15 cellular contexts compared by ENCODE assay signal in the genomic region with DNA sequence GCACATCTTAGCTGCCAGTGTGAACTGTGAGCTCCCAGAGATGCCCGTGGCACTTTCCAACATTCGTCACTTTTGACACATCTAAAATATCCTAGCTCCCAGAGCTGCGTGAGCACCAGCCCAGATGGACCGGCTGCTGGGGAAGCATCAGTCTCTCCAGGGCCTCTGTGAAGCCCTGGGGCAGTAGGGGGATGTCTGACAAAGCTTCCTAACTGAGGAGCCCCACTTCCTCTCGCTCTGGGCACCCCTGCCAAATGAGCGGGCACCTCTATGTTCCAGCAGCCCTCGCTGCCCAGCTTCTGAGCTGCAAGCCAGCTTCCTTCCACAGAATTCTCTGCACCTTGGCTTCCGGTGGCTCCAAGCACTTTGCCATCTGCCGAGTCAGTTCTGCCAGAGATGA.
DNase-seq lines count a peak whose midpoint lies in the region; ATAC-seq, FAIRE-seq and TF ChIP-seq lines count a peak whose summit lies in the region.
"Had no signal": no experiment of that assay in that cellular context is flagged by ENCODE, and none has a peak within 500 bp of the region (broad histone marks: within the 10 kb centered on the region; RNA-seq: fewer than 3 reads in every experiment).

No MANE protein-coding gene starts in this region.

- no peak overlapping the region for H2BK5ac ChIP-seq in neuronal stem cell (ENCODE audit: low read length)

- CTCF ChIA-PET in A549 (lab: Yijun Ruan, JAX), result interaction anchor here (1.0 to 1.2 kb wide), 3 partner anchors 10 to 65 kb away, joined by 3 to 4 read pairs (median 3); no protein-coding TSS in a partner anchor

- no peak for TF ChIP-seq EP300 in A549 (IDR thresholded peaks at IDR 0.05)

- H3K18ac ChIP-seq in neuronal stem cell (ENCODE audit: low read length), result peak overlapping the region; percentile 30

- WGBS in A549 (ENCODE audit: missing lambda C conversion rate), result 86% methylated on average over 9 of the region's 9 CpGs
- WGBS in esophagus squamous epithelium, 2 donors, result 45 to 53% methylated on average over 7 of the region's 9 CpGs
- no CpG with 5 or more reads among the region's 9 CpGs for WGBS in neuronal stem cell (ENCODE audit: extremely low coverage in 2 of 2, insufficient read length in 2 of 2, insufficient replicate concordance in 1 of 2), 2 donors

- H2BK15ac ChIP-seq in neuronal stem cell (ENCODE audit: low read length), result no peak overlapping the region

- POLR2A ChIA-PET in A549 (lab: Yijun Ruan, JAX), result interaction anchor here (1.6 kb wide), 1 partner anchor 24 kb away, joined by 6 read pairs; no protein-coding TSS in a partner anchor

- H2AFZ ChIP-seq in neuronal stem cell (ENCODE audit: low read length), result no peak overlapping the region
- H2AFZ ChIP-seq: hepatocyte had no signal

- H3K27me3 ChIP-seq in MG63 (no peaks in the 10 kb centered on the region), esophagus squamous epithelium (no peaks in the 10 kb centered on the region), neuronal stem cell (ENCODE audit: control insufficient read depth in 3 of 3, insufficient read depth in 3 of 3, low read depth in 1 of 3, low read length in 3 of 3) (no peaks in the 10 kb centered on the region), BE2C (no peaks in the 10 kb centered on the region)
- H3K27me3 ChIP-seq: hepatocyte had no signal

- H3K27ac ChIP-seq in A549 (peak overlapping the region; percentile 52 to 66; a peak in 4 of 6 replicates), esophagus squamous epithelium (peak overlapping the region; percentile 65 to 79 (median 74)), neuronal stem cell (replicated peaks; ENCODE audit: low read length) (no peak overlapping the region)
- H3K27ac ChIP-seq: hepatocyte, HL-60 had no signal

- no peak for TF ChIP-seq RAD21 in A549 (conservative IDR thresholded peaks at IDR 0.05 in 1 of 2, IDR thresholded peaks at IDR 0.05 in 1 of 2)

- peak in 1 of 2 experiments; percentile 7; a peak in 1 of 6 replicates for ATAC-seq in A549

- no peak overlapping the region for H3K9ac ChIP-seq in neuronal stem cell (ENCODE audit: low read depth, low read length, poor library complexity)

- H3K14ac ChIP-seq in neuronal stem cell (ENCODE audit: low read length), result no peak overlapping the region

- no peaks in the 10 kb centered on the region for H3K9me3 ChIP-seq in A549
- H3K9me3 ChIP-seq in MG63, result no peaks in the 10 kb centered on the region
- H3K9me3 ChIP-seq in esophagus squamous epithelium, result no peaks in the 10 kb centered on the region
- no peaks in the 10 kb centered on the region for H3K9me3 ChIP-seq in neuronal stem cell (replicated peaks in 1 of 2; ENCODE audit: control insufficient read depth in 2 of 2, insufficient read depth in 1 of 2, low read depth in 1 of 2, low read length in 2 of 2)
- H3K9me3 ChIP-seq in BE2C, result no peaks in the 10 kb centered on the region

- TF ChIP-seq CTCF in A549 (IDR thresholded peaks at IDR 0.05) (no peak), esophagus squamous epithelium (IDR thresholded peaks at IDR 0.05) (no peak), BE2C (IDR thresholded peaks at IDR 0.05; ENCODE audit: low read depth, low read length) (no peak)

- no peak overlapping the region for H2BK12ac ChIP-seq in neuronal stem cell (ENCODE audit: low read length)

- no peak overlapping the region for H4K8ac ChIP-seq in neuronal stem cell (ENCODE audit: low read depth, low read length)

- no peaks in the 10 kb centered on the region for H3K79me1 ChIP-seq in neuronal stem cell (ENCODE audit: low read depth, low read length)

- DNase-seq in A549 (ENCODE audit: low read depth in 1 of 2, low spot score in 1 of 2) (no peak), MG63 (peak; percentile 73), esophagus squamous epithelium (lab: John Stamatoyannopoulos, UW) (no peak), neuronal stem cell (ENCODE audit: low spot score) (no peak), BE2C (no peak), posterior vena cava (ENCODE audit: low spot score) (no peak), GM19239 (ENCODE audit: insufficient read length, low spot score) (no peak), NCI-H526 treated with DMSO at 0.1 percent for 48 hours (lab: John Stamatoyannopoulos, UW) (no peak)
- DNase-seq: activated CD4-positive, alpha-beta T cell treated with anti-CD3 and anti-CD28 coated beads for 4 hours; GOT3; NCI-H2107; stimulated activated CD4-positive, alpha-beta T cell treated with anti-CD3 and anti-CD28 coated beads, Interleukin-2, amount 100 ng/mL, for 48 hours; T-helper 1 cell had no signal

- H2AK5ac ChIP-seq in neuronal stem cell (ENCODE audit: low read depth, low read length), result no peak overlapping the region

- peaks cover 62% of the 10 kb centered on the region for H3K4me1 ChIP-seq in A549
- peaks cover 18 to 59% (median 40%) of the 10 kb centered on the region in 3 donors for H3K4me1 ChIP-seq in esophagus squamous epithelium
- H3K4me1 ChIP-seq in neuronal stem cell (ENCODE audit: control insufficient read depth in 2 of 2, insufficient read depth in 1 of 2, low read depth in 1 of 2, low read length in 2 of 2), result peaks cover 9 to 12% of the 10 kb centered on the region in 2 donors
- H3K4me1 ChIP-seq in BE2C, result peaks cover 31% of the 10 kb centered on the region

- H3K4me2 ChIP-seq in A549 (no peak overlapping the region), neuronal stem cell (ENCODE audit: insufficient read depth, low read length, poor library complexity, severe bottlenecking) (no peak overlapping the region)
- H3K4me2 ChIP-seq: hepatocyte had no signal

- H3K36me3 ChIP-seq in MG63, result no peaks in the 10 kb centered on the region
- H3K36me3 ChIP-seq in esophagus squamous epithelium, result no peaks in the 10 kb centered on the region
- H3K36me3 ChIP-seq in neuronal stem cell (replicated peaks in 1 of 2; ENCODE audit: control insufficient read depth in 2 of 2, insufficient read depth in 2 of 2, low read length in 2 of 2), result no peaks in the 10 kb centered on the region
- H3K36me3 ChIP-seq in BE2C, result no peaks in the 10 kb centered on the region

- FAIRE-seq in A549 (lab: Jason Lieb, UNC), result no peak
- no peak for FAIRE-seq in GM19239 (lab: Jason Lieb, UNC)

- no peak overlapping the region for H3K4ac ChIP-seq in neuronal stem cell (ENCODE audit: low read length)

- H2BK120ac ChIP-seq in neuronal stem cell (ENCODE audit: low read depth, low read length), result no peak overlapping the region

- H4K91ac ChIP-seq in neuronal stem cell (ENCODE audit: low read depth, low read length, poor library complexity), result no peak overlapping the region

- H3K4me3 ChIP-seq in A549 (no peak overlapping the region), MG63 (no peak overlapping the region), esophagus squamous epithelium (no peak overlapping the region), neuronal stem cell (ENCODE audit: low read length in 2 of 2) (no peak overlapping the region), BE2C (ENCODE audit: low read depth, low read length) (no peak overlapping the region)
- H3K4me3 ChIP-seq: hepatocyte had no signal

- H3K23ac ChIP-seq in neuronal stem cell (ENCODE audit: low read depth, low read length, poor library complexity), result no peak overlapping the region

- intact Hi-C loops in esophagus squamous epithelium (cut with DNase I) (no loop called here), posterior vena cava (cut with DNase I) (no loop called here)

- TF ChIP-seq POLR2A in A549 (IDR thresholded peaks at IDR 0.05; ENCODE audit: low read length) (no peak), esophagus squamous epithelium (IDR thresholded peaks at IDR 0.05) (no peak)

TF ChIP-seq in A549, 52 proteins besides CTCF, POLR2A, EP300 and RAD21:
- TF ChIP-seq NR3C1 (IDR thresholded peaks at IDR 0.05) (no peak), EHF (CRISPR knock-in tag; IDR thresholded peaks at IDR 0.05) (no peak), POLR2AphosphoS2 (conservative IDR thresholded peaks at IDR 0.05; ENCODE audit: low read length) (no peak), ESRRA (IDR thresholded peaks at IDR 0.05; ENCODE audit: borderline replicate concordance, low read length) (no peak), NFE2L2 (conservative IDR thresholded peaks at IDR 0.05; ENCODE audit: low read length) (no peak), HOXB13 (CRISPR knock-in tag; IDR thresholded peaks at IDR 0.05; ENCODE audit: low read depth) (no peak), JUN (IDR thresholded peaks at IDR 0.05) (no peak), FOXS1 (CRISPR knock-in tag; IDR thresholded peaks at IDR 0.05) (no peak)
- TF ChIP-seq, protein P1, sequence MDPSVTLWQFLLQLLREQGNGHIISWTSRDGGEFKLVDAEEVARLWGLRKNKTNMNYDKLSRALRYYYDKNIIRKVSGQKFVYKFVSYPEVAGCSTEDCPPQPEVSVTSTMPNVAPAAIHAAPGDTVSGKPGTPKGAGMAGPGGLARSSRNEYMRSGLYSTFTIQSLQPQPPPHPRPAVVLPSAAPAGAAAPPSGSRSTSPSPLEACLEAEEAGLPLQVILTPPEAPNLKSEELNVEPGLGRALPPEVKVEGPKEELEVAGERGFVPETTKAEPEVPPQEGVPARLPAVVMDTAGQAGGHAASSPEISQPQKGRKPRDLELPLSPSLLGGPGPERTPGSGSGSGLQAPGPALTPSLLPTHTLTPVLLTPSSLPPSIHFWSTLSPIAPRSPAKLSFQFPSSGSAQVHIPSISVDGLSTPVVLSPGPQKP (IDR thresholded peaks at IDR 0.05; ENCODE audit: low read depth, low read length), result no peak
- TF ChIP-seq, protein P2, sequence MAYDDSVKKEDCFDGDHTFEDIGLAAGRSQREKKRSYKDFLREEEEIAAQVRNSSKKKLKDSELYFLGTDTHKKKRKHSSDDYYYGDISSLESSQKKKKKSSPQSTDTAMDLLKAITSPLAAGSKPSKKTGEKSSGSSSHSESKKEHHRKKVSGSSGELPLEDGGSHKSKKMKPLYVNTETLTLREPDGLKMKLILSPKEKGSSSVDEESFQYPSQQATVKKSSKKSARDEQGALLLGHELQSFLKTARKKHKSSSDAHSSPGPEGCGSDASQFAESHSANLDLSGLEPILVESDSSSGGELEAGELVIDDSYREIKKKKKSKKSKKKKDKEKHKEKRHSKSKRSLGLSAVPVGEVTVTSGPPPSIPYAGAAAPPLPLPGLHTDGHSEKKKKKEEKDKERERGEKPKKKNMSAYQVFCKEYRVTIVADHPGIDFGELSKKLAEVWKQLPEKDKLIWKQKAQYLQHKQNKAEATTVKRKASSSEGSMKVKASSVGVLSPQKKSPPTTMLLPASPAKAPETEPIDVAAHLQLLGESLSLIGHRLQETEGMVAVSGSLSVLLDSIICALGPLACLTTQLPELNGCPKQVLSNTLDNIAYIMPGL (CRISPR knock-in tag; IDR thresholded peaks at IDR 0.05; ENCODE audit: borderline replicate concordance), result no peak
